ENCODE assay signal across 10 cellular contexts in the genomic region with DNA sequence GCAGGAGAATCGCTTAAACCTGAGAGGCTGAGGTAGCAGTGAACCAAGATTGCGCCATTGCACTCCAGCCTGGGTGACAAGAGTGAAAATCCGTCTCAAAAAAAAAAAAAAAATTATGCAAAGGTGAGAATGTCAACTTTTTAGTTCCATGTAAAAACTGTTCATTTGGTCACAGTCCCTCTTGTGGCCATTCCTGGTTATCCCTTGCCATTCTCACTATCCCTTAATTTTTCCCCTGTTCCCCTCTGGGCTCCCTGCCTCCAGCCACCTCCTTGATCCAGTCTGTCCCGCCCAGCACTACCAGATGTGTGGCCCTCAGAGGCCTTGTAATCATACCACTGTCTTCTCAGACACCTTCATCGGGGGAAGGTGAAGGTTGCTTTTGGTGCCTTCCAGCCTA. TPM values are rescaled to one million over a fixed set of nuclear protein-coding genes. Genes with fewer than 3 reads are reported as not detected.
DNase-seq lines count a peak whose midpoint lies in the region; ATAC-seq, FAIRE-seq and TF ChIP-seq lines count a peak whose summit lies in the region.
"Had no signal": no experiment of that assay in that cellular context is flagged by ENCODE, and none has a peak within 500 bp of the region (broad histone marks: within the 10 kb centered on the region; RNA-seq: fewer than 3 reads in every experiment).

No MANE protein-coding gene starts in this region.

- H3K36me3 Mint-ChIP-seq in WTC11: no peaks in the 10 kb centered on the region

- H3K27me3 Mint-ChIP-seq in WTC11 (ENCODE audit: low read depth): no peaks in the 10 kb centered on the region
- H3K27me3 Mint-ChIP-seq: activated naive CD4-positive, alpha-beta T cell treated with anti-CD3 and anti-CD28 coated beads, Interleukin-2, amount 10 ng/mL, durations not matched to agents 7 days and 5 days had no signal

- no peak overlapping the region for H3K4me3 Mint-ChIP-seq in WTC11
- H3K4me3 Mint-ChIP-seq: activated naive CD4-positive, alpha-beta T cell treated with anti-CD3 and anti-CD28 coated beads, Interleukin-2, amount 10 ng/mL, durations not matched to agents 7 days and 5 days had no signal

- peak overlapping the region; percentile 4 for H3K27ac Mint-ChIP-seq in WTC11
- H3K27ac Mint-ChIP-seq: activated naive CD4-positive, alpha-beta T cell treated with anti-CD3 and anti-CD28 coated beads, Interleukin-2, amount 10 ng/mL, durations not matched to agents 7 days and 5 days had no signal

- no peaks in the 10 kb centered on the region for H3K9me3 Mint-ChIP-seq in WTC11
- H3K9me3 Mint-ChIP-seq: activated naive CD4-positive, alpha-beta T cell treated with anti-CD3 and anti-CD28 coated beads, Interleukin-2, amount 10 ng/mL, durations not matched to agents 7 days and 5 days had no signal

- ATAC-seq in WTC11 (peak; percentile 77), HG03457 (IDR thresholded peaks at IDR 0.05; ENCODE audit: unreplicated experiment) (no peak)

- CTCF ChIA-PET in WTC11 (lab: Charles Lee): interaction anchor here (0.6 to 3.4 kb wide), 14 partner anchors 29 to 1220 kb away, joined by 3 to 19 read pairs (median 4); a partner anchor contains a TSS

- in situ Hi-C loops in ACHN (cut with HindIII; ENCODE audit: low pct_ligation_motif_present, low pct_unique_long_range_greater_than_20kb, low sequenced_read_pairs): no loop called here

- DNase-seq in ACHN (peak; percentile 15), ELR (ENCODE audit: low read depth) (peak; percentile 37), WTC11 (ENCODE audit: low spot score) (peak; percentile 30), iPS-NIHi7 (ENCODE audit: extremely low spot score) (peak; percentile 56), RCC 7860 (ENCODE audit: low spot score) (no peak), NCI-H2171 treated with DMSO at 0.1 percent for 48 hours (lab: John Stamatoyannopoulos, UW) (no peak), NCI-H524 treated with DMSO at 0.1 percent for 48 hours (lab: John Stamatoyannopoulos, UW) (no peak)
- DNase-seq: activated naive CD4-positive, alpha-beta T cell treated with anti-CD3 and anti-CD28 coated beads, Interleukin-2, amount 10 ng/mL, durations not matched to agents 7 days and 5 days had no signal

- TF ChIP-seq CTCF in WTC11 (IDR thresholded peaks at IDR 0.05): 0 out of 2 replicates have a peak, but pooled peaks have one; percentile 30

- H3K4me1 Mint-ChIP-seq in WTC11: peaks cover 3% of the 10 kb centered on the region

- POLR2A ChIA-PET in WTC11 (lab: Charles Lee): no interaction called here

- no peak for FAIRE-seq in RCC 7860 (lab: Jason Lieb, UNC)

TF ChIP-seq in WTC11, 78 proteins besides CTCF, POLR2A, EP300 and RAD21:
- TF ChIP-seq TCF7 (CRISPR knock-in tag; IDR thresholded peaks at IDR 0.05; ENCODE audit: low read depth) (no peak), NR3C1 (CRISPR knock-in tag; conservative IDR thresholded peaks at IDR 0.05; ENCODE audit: low read depth) (no peak), OVOL2 (CRISPR knock-in tag; IDR thresholded peaks at IDR 0.05; ENCODE audit: borderline replicate concordance) (no peak)

RNA-seq across cellular contexts. Expression of a gene that starts 23.4 kb away (rescaled TPM):
- 91.5 to 99.8 TPM (median 97.8 TPM) in 3 replicates for total RNA-seq in WTC11 (2021)

RNA-seq across cellular contexts. Expression of a gene that starts 27.1 kb away (rescaled TPM):
- 22.8 to 26.9 TPM (median 24.1 TPM) in 3 replicates for total RNA-seq in WTC11 (2021)

RNA-seq across cellular contexts. Expression of a gene that starts 48.6 kb away (rescaled TPM):
- 21.8 to 25.7 TPM (median 22.5 TPM) in 3 replicates for total RNA-seq in WTC11 (2021)

RNA-seq across cellular contexts. Expression of a gene that starts 50.5 kb away (rescaled TPM):
- 2.1 to 2.4 TPM (median 2.3 TPM) in 3 replicates for total RNA-seq in WTC11 (2021)
- total RNA-seq: myocyte had no signal

Comparison
In these comparisons a context has a peak if more than half of its experiments do, and no peak if none do; other contexts are left out.
1. DNase-seq: peak in ACHN (single experiment), ELR (single experiment), WTC11 (single experiment) and iPS-NIHi7 (single experiment); none in RCC 7860 (single experiment), NCI-H2171 treated with DMSO at 0.1 percent for 48 hours (single experiment) and NCI-H524 treated with DMSO at 0.1 percent for 48 hours (single experiment).